9 cellular contexts compared by ENCODE assay signal in the genomic region with DNA sequence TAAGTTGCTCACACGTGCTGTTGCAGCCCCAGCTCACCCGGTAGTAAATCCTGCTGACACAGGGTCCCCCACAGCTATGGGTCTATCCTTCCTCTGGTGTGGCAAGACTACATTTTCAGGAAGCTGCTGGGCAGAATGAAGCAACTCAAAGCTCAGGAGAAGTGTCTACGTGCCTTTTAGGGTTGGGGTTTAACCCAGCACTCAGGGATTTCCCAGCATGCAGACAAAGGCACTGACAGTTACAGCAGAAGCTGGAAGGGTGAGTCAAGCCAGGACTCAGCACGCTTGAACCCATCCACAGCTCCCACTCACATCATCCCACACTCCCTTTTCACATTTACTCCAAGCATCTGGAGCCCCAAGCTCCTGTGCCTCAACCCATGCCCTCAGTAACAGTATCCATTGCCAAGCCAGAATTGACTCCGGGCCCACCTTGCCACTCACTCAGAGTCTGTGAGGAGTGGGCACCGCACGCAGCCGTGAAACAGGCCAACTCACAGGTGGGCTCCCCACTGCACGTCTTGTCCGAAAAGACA. TPM values are rescaled to one million over a fixed set of nuclear protein-coding genes. Genes with fewer than 3 reads are reported as not detected.
DNase-seq lines count a peak whose midpoint lies in the region; ATAC-seq and TF ChIP-seq lines count a peak whose summit lies in the region.
"Had no signal": no experiment of that assay in that cellular context is flagged by ENCODE, and none has a peak within 500 bp of the region (broad histone marks: within the 10 kb centered on the region; RNA-seq: fewer than 3 reads in every experiment).

No MANE protein-coding gene starts in this region.

- no peaks in the 10 kb centered on the region for H3K36me3 ChIP-seq in esophagus squamous epithelium
- H3K36me3 ChIP-seq: breast epithelium had no signal

- H3K9me3 ChIP-seq in esophagus squamous epithelium, result no peaks in the 10 kb centered on the region
- H3K9me3 ChIP-seq: breast epithelium had no signal

- TF ChIP-seq POLR2A in esophagus squamous epithelium (IDR thresholded peaks at IDR 0.05), result no peak

- DNase-seq in GM20000 (ENCODE audit: low spot score), result peak; percentile 63
- DNase-seq in SIG-M5 treated with dmso at 0.1 percent for 504 hours (lab: John Stamatoyannopoulos, UW; ENCODE audit: unreplicated experiment), result peak; percentile 90
- DNase-seq in foreskin keratinocyte, result peak; percentile 31 to 51
- peak; percentile 55 for DNase-seq in stimulated activated CD4-positive, alpha-beta T cell treated with anti-CD3 and anti-CD28 coated beads, Interleukin-15, amount 100 ng/mL, for 24 hours
- DNase-seq in LoVo (ENCODE audit: low spot score), result no peak
- no peak for DNase-seq in OCI-M1 (lab: John Stamatoyannopoulos, UW)
- DNase-seq in esophagus squamous epithelium (lab: John Stamatoyannopoulos, UW), result no peak
- no peak for DNase-seq in coronary artery (ENCODE audit: low spot score)

- H3K27me3 ChIP-seq in foreskin keratinocyte, result no peaks in the 10 kb centered on the region
- no peaks in the 10 kb centered on the region for H3K27me3 ChIP-seq in esophagus squamous epithelium
- H3K27me3 ChIP-seq: breast epithelium had no signal

- intact Hi-C loops in esophagus squamous epithelium (cut with DNase I), result no loop called here

- no peak for TF ChIP-seq CTCF in GM20000 (IDR thresholded peaks at IDR 0.05; ENCODE audit: extremely low read depth, missing control alignments)
- no peak for TF ChIP-seq CTCF in foreskin keratinocyte (conservative IDR thresholded peaks at IDR 0.05)
- TF ChIP-seq CTCF in esophagus squamous epithelium (IDR thresholded peaks at IDR 0.05), result no peak
- TF ChIP-seq CTCF in coronary artery (IDR thresholded peaks at IDR 0.05), result no peak

- H3K4me3 ChIP-seq in esophagus squamous epithelium, result no peak overlapping the region
- no peak overlapping the region for H3K4me3 ChIP-seq in coronary artery
- H3K4me3 ChIP-seq: breast epithelium had no signal

- H3K4me1 ChIP-seq in foreskin keratinocyte (peaks cover 6% of the 10 kb centered on the region), esophagus squamous epithelium (peaks cover 0 to 66% (median 33%) of the 10 kb centered on the region in 3 donors)
- H3K4me1 ChIP-seq: breast epithelium had no signal

- H3K27ac ChIP-seq in foreskin keratinocyte (no peak overlapping the region), esophagus squamous epithelium (peak overlapping the region in 2 of 4 donors; percentile 70 to 80), coronary artery (peak overlapping the region in 1 of 2 donors; percentile 42)

- 63 to 69% methylated on average over 10 of the region's 10 CpGs for WGBS in esophagus squamous epithelium, 2 donors

- peak; percentile 23 for ATAC-seq in foreskin keratinocyte

RNA-seq across cellular contexts. Expression of a gene that starts 59.7 kb away (rescaled TPM):
- total RNA-seq in foreskin keratinocyte (169 and 246 TPM in 2 replicates), esophagus squamous epithelium (100 to 1,000 TPM in 3 of 4 donors, 10 to 100 TPM in 1; 75.4 to 364 (median 152) TPM)
- polyA plus RNA-seq in foreskin keratinocyte, result 108 and 116 TPM in 2 replicates

Comparison
In these comparisons a context has a peak if more than half of its experiments do, and no peak if none do; other contexts are left out.
1. DNase-seq: peak in GM20000 (single experiment), SIG-M5 treated with dmso at 0.1 percent for 504 hours (single experiment), foreskin keratinocyte (2 of 2) and stimulated activated CD4-positive, alpha-beta T cell treated with anti-CD3 and anti-CD28 coated beads, Interleukin-15, amount 100 ng/mL, for 24 hours (single experiment); none in LoVo (single experiment), OCI-M1 (single experiment), esophagus squamous epithelium (single experiment) and coronary artery (single experiment).